In the genomic region with DNA sequence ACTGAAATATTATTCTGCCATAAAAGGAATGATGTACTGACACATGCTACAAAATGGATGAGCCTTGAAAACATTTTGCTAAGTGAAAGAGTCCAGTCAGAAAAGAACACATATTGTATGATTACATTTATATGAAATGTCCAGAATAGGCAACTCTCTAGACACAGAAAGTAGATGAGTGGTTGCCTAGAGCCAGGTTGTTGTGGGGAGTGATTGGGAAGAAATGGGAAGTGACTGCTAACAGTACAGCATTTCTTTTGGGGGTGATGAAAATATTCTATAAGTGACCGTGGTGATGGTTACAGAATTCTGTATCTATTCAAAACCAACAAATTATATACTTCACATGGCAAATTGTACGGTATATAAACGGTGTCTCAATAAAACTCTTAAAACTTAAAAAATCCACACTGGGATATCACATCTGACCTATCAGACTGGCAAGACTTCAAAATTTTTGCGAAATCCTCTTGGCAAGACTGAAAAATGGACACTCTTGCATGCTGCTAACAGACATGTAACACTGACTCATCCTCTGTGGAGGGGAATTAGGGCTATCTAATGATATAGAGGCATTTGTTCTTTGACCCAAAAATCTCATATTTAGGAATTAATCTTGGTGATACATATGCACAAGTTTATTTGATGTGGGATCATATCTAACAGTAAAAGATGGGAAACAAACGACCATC, we compare ENCODE assay signal across 17 cellular contexts.
DNase-seq lines count a peak whose midpoint lies in the region; ATAC-seq and TF ChIP-seq lines count a peak whose summit lies in the region.
"Had no signal": no experiment of that assay in that cellular context is flagged by ENCODE, and none has a peak within 500 bp of the region (broad histone marks: within the 10 kb centered on the region; RNA-seq: fewer than 3 reads in every experiment).

No MANE protein-coding gene starts in this region.

- H3K27ac ChIP-seq in right cardiac atrium (ENCODE audit: low read length): no peak overlapping the region
- no peak overlapping the region for H3K27ac ChIP-seq in colonic mucosa
- H3K27ac ChIP-seq: BLaER1, esophagus squamous epithelium, thyroid gland had no signal

- DNase-seq in AG04449 (ENCODE audit: low read depth, low spot score): peak; percentile 51
- peak; percentile 74 for DNase-seq in GM04504 (ENCODE audit: low read depth)
- DNase-seq in astrocyte of the cerebellum (ENCODE audit: low read depth): peak; percentile 38
- no peak for DNase-seq in right cardiac atrium
- no peak for DNase-seq in activated CD4-positive, alpha-beta T cell treated with anti-CD3 and anti-CD28 coated beads, Interleukin-2, amount 50 U/mL, for 4 hours
- no peak for DNase-seq in stimulated activated CD4-positive, alpha-beta T cell treated with anti-CD3 and anti-CD28 coated beads, Interleukin-12 subunit alpha, Interleukin-12 subunit beta, amount 100 ng/mL, for 4 hours
- no peak for DNase-seq in colonic mucosa
- DNase-seq: activated CD4-positive, CD25-positive, alpha-beta regulatory T cell treated with anti-CD3 and anti-CD28 coated beads, Interleukin-2, amount 50 U/mL, for 72 hours; activated T-cell treated with anti-CD3 and anti-CD28 coated beads for 4 hours; DND-41; esophagus squamous epithelium; midbrain; NCI-H1436 treated with DMSO at 0.1 percent for 48 hours; nucleus accumbens; thyroid gland had no signal

- no peaks in the 10 kb centered on the region for H3K4me1 ChIP-seq in right cardiac atrium (ENCODE audit: control insufficient read depth, insufficient read depth, low read length)
- no peaks in the 10 kb centered on the region for H3K4me1 ChIP-seq in colonic mucosa
- H3K4me1 ChIP-seq: BLaER1, esophagus squamous epithelium had no signal

- intact Hi-C loops in right cardiac atrium (cut with DNase I) (no loop called here), colonic mucosa (cut with DNase I) (no loop called here)

- no peaks in the 10 kb centered on the region for H3K36me3 ChIP-seq in colonic mucosa
- H3K36me3 ChIP-seq: BLaER1, thyroid gland had no signal

- H3K4me3 ChIP-seq in AG04449 (ENCODE audit: low read depth, low read length): no peak overlapping the region
- no peak overlapping the region for H3K4me3 ChIP-seq in astrocyte of the cerebellum (ENCODE audit: low read depth, low read length)
- H3K4me3 ChIP-seq in right cardiac atrium (ENCODE audit: low read length): no peak overlapping the region
- no peak overlapping the region for H3K4me3 ChIP-seq in colonic mucosa
- H3K4me3 ChIP-seq: BLaER1, esophagus squamous epithelium, thyroid gland had no signal

- WGBS in right cardiac atrium: 80% methylated on average over 5 of the region's 5 CpGs

- CTCF ChIA-PET in AG04449 (lab: Yijun Ruan, JAX): no interaction called here

- no peak for TF ChIP-seq CTCF in AG04449 (IDR thresholded peaks at IDR 0.05; ENCODE audit: insufficient read depth, low read length, missing control alignments)
- TF ChIP-seq CTCF in astrocyte of the cerebellum (IDR thresholded peaks at IDR 0.05; ENCODE audit: low read depth, low read length, missing control alignments): no peak
- TF ChIP-seq CTCF in colonic mucosa (IDR thresholded peaks at IDR 0.05): no peak

- no peaks in the 10 kb centered on the region for H3K27me3 ChIP-seq in right cardiac atrium (ENCODE audit: control insufficient read depth, insufficient read depth)
- no peaks in the 10 kb centered on the region for H3K27me3 ChIP-seq in colonic mucosa
- H3K27me3 ChIP-seq: BLaER1, esophagus squamous epithelium, thyroid gland had no signal

- POLR2A ChIA-PET in AG04449 (lab: Yijun Ruan, JAX): no interaction called here

- in situ Hi-C loops in astrocyte of the cerebellum (cut with HindIII; ENCODE audit: low sequenced_read_pairs): no loop called here

- H3K9me3 ChIP-seq in right cardiac atrium (ENCODE audit: control insufficient read depth, low read length): no peaks in the 10 kb centered on the region
- no peaks in the 10 kb centered on the region for H3K9me3 ChIP-seq in colonic mucosa
- H3K9me3 ChIP-seq: BLaER1, esophagus squamous epithelium, thyroid gland had no signal

- ATAC-seq in right cardiac atrium: peak; percentile 55 to 73
- no peak for ATAC-seq in HG02610 (IDR thresholded peaks at IDR 0.05; ENCODE audit: unreplicated experiment)

- no peak overlapping the region for H3K9ac ChIP-seq in colonic mucosa (ENCODE audit: low read depth in 2 of 2, low read length in 2 of 2)
- H3K9ac ChIP-seq: BLaER1 had no signal

Comparison
In these comparisons a context has a peak if more than half of its experiments do, and no peak if none do; other contexts are left out.
1. DNase-seq: peak in AG04449 (single experiment), GM04504 (single experiment) and astrocyte of the cerebellum (single experiment); none in right cardiac atrium (0 of 3), activated CD4-positive, alpha-beta T cell treated with anti-CD3 and anti-CD28 coated beads, Interleukin-2, amount 50 U/mL, for 4 hours (0 of 2), stimulated activated CD4-positive, alpha-beta T cell treated with anti-CD3 and anti-CD28 coated beads, Interleukin-12 subunit alpha, Interleukin-12 subunit beta, amount 100 ng/mL, for 4 hours (single experiment) and colonic mucosa (single experiment).